11 cellular contexts compared by ENCODE assay signal in genomic region chr1:100387644-100388350, GRCh38. TPM values are rescaled to one million over a fixed set of nuclear protein-coding genes. Genes with fewer than 3 reads are reported as not detected.
DNase-seq lines count a peak whose midpoint lies in the region; ATAC-seq and TF ChIP-seq lines count a peak whose summit lies in the region.
"Had no signal": no experiment of that assay in that cellular context is flagged by ENCODE, and none has a peak within 500 bp of the region (broad histone marks: within the 10 kb centered on the region; RNA-seq: fewer than 3 reads in every experiment).

No MANE protein-coding gene starts in this region.

- H3K36me3 ChIP-seq in BLaER1 treated with 17β-estradiol and CSF1 and Interleukin-3, amounts not matched to agents 10 nM and 100 nM = peaks cover 8 to 49% (median 33%) of the 10 kb centered on the region in 11 experiments; a peak in 21 of 22 replicates
- H3K36me3 ChIP-seq in suprapubic skin = peaks cover 9% of the 10 kb centered on the region

- H3K27ac Mint-ChIP-seq in naive B cell = peak overlapping the region in 4 of 6 donors; percentile 52 to 96 (median 74)

- no peaks in the 10 kb centered on the region for H3K27me3 ChIP-seq in BLaER1 treated with 17β-estradiol and CSF1 and Interleukin-3, amounts not matched to agents 10 nM and 100 nM
- H3K27me3 ChIP-seq in suprapubic skin = no peaks in the 10 kb centered on the region

- H3K36me3 Mint-ChIP-seq in naive B cell = peaks cover 0 to 5% of the 10 kb centered on the region in 2 donors

- peak overlapping the region in 4 of 10 experiments; percentile 16 to 37 (median 32); a peak in 5 of 20 replicates for H3K4me3 ChIP-seq in BLaER1 treated with 17β-estradiol and CSF1 and Interleukin-3, amounts not matched to agents 10 nM and 100 nM
- no peak overlapping the region for H3K4me3 ChIP-seq in suprapubic skin

- H3K27ac ChIP-seq in BLaER1 treated with 17β-estradiol and CSF1 and Interleukin-3, amounts not matched to agents 10 nM and 100 nM = peak overlapping the region in 9 of 11 experiments; percentile 10 to 68 (median 59); a peak in 15 of 22 replicates
- H3K27ac ChIP-seq in suprapubic skin = no peak overlapping the region

- no peak for TF ChIP-seq POLR2A in suprapubic skin (IDR thresholded peaks at IDR 0.05)

- ATAC-seq in HG02884 (IDR thresholded peaks at IDR 0.05; ENCODE audit: unreplicated experiment) (peak; percentile 44), naive B cell (ENCODE audit: low read depth in 2 of 2) (no peak), HG02970 (IDR thresholded peaks at IDR 0.05; ENCODE audit: low FRiP score, unreplicated experiment) (no peak)

- TF ChIP-seq CTCF in suprapubic skin (IDR thresholded peaks at IDR 0.05) = no peak

- peaks cover 19 to 43% (median 38%) of the 10 kb centered on the region in 10 experiments for H3K4me1 ChIP-seq in BLaER1 treated with 17β-estradiol and CSF1 and Interleukin-3, amounts not matched to agents 10 nM and 100 nM
- peaks cover 4% of the 10 kb centered on the region for H3K4me1 ChIP-seq in suprapubic skin

- DNase-seq in astrocyte of the hippocampus (ENCODE audit: low read depth, low spot score) (peak; percentile 29), naive B cell (no peak), NCI-H187 treated with DMSO at 0.1 percent for 48 hours (lab: John Stamatoyannopoulos, UW) (no peak), suprapubic skin (ENCODE audit: low spot score in 2 of 2) (no peak), activated gamma-delta T cell treated with Interleukin-2 at 50 U/mL for 16 hours (no peak)
- DNase-seq: aorta, GF-D8, nucleus accumbens had no signal

- H3K9me3 ChIP-seq in BLaER1 treated with 17β-estradiol and CSF1 and Interleukin-3, amounts not matched to agents 10 nM and 100 nM (replicated peaks in 1 of 11) = no peaks in the 10 kb centered on the region
- no peaks in the 10 kb centered on the region for H3K9me3 ChIP-seq in suprapubic skin

- H3K4me3 Mint-ChIP-seq in naive B cell = peak overlapping the region in 6 of 8 donors; percentile 27 to 67 (median 46)

- peak overlapping the region in 7 of 11 experiments; percentile 16 to 64 (median 51); a peak in 11 of 22 replicates for H3K9ac ChIP-seq in BLaER1 treated with 17β-estradiol and CSF1 and Interleukin-3, amounts not matched to agents 10 nM and 100 nM

- H3K27me3 Mint-ChIP-seq in naive B cell = no peaks in the 10 kb centered on the region

- WGBS in suprapubic skin = 70% methylated on average over 4 of the region's 4 CpGs

- peaks cover 27 to 40% (median 37%) of the 10 kb centered on the region in 3 donors for H3K4me1 Mint-ChIP-seq in naive B cell

- TF ChIP-seq EP300 in suprapubic skin (IDR thresholded peaks at IDR 0.05) = no peak

- peaks cover 0 to 9% (median 0%) of the 10 kb centered on the region in 11 experiments; a peak in 2 of 22 replicates for H4K20me1 ChIP-seq in BLaER1 treated with 17β-estradiol and CSF1 and Interleukin-3, amounts not matched to agents 10 nM and 100 nM

- H3K9me3 Mint-ChIP-seq in naive B cell = no peaks in the 10 kb centered on the region

- H3K4me2 ChIP-seq in BLaER1 treated with 17β-estradiol and CSF1 and Interleukin-3, amounts not matched to agents 10 nM and 100 nM = peak overlapping the region; percentile 62 to 81 (median 70); a peak in 20 of 22 replicates

RNA-seq across cellular contexts. Expression of gene CDC14A, which starts 35.5 kb away (rescaled TPM):
- 10 to 100 TPM in 5 of 6 donors, 1 to 10 TPM in 1; 6.1 to 17.1 (median 14.4) TPM for polyA plus RNA-seq in naive B cell (ENCODE audit: low read depth in 6 of 6)
- total RNA-seq in suprapubic skin = 10 to 100 TPM in 3 of 4 donors, 1 to 10 TPM in 1; 9.9 to 22.8 (median 17.5) TPM
